In genomic region chr7:99326408-99326782, GRCh38 we compare ENCODE assay signal across 8 cellular contexts. TPM values are rescaled to one million over a fixed set of nuclear protein-coding genes. Genes with fewer than 3 reads are reported as not detected.
DNase-seq lines count a peak whose midpoint lies in the region; ATAC-seq and TF ChIP-seq lines count a peak whose summit lies in the region.

No MANE protein-coding gene starts in this region.

- no peak for DNase-seq in AG10803 (ENCODE audit: low read depth)
- DNase-seq in caudate nucleus (lab: John Stamatoyannopoulos, UW), result no peak
- no peak for DNase-seq in naive B cell
- DNase-seq in activated gamma-delta T cell (lab: John Stamatoyannopoulos, UW), result no peak
- no peak for DNase-seq in NCI-H446 treated with DMSO at 0.1 percent for 48 hours (lab: John Stamatoyannopoulos, UW)

- H3K36me3 Mint-ChIP-seq in IgD-negative memory B cell, result no peaks in the 10 kb centered on the region
- H3K36me3 Mint-ChIP-seq in naive B cell, result no peaks in the 10 kb centered on the region

- H3K27ac ChIP-seq in caudate nucleus (ENCODE audit: low read depth, low read length), result peak overlapping the region; percentile 65

- no peak for TF ChIP-seq CTCF in AG10803 (conservative IDR thresholded peaks at IDR 0.05; ENCODE audit: low read length)

- H3K4me1 Mint-ChIP-seq in IgD-negative memory B cell (peaks cover 23 to 29% (median 26%) of the 10 kb centered on the region in 3 donors), naive B cell (peaks cover 28 to 55% (median 37%) of the 10 kb centered on the region in 3 donors)

- H3K4me3 Mint-ChIP-seq in IgD-negative memory B cell (peak overlapping the region; percentile 94 to 99 (median 98)), naive B cell (peak overlapping the region; percentile 82 to 98 (median 95))

- peak overlapping the region; percentile 97 for H3K4me3 ChIP-seq in AG10803 (ENCODE audit: low read length)

- H3K27ac Mint-ChIP-seq in IgD-negative memory B cell (peak overlapping the region; percentile 95 to 99 (median 99)), naive B cell (peak overlapping the region; percentile 85 to 94 (median 94))

- H3K9me3 Mint-ChIP-seq in IgD-negative memory B cell (no peaks in the 10 kb centered on the region), naive B cell (no peaks in the 10 kb centered on the region)

- no peaks in the 10 kb centered on the region for H3K27me3 Mint-ChIP-seq in IgD-negative memory B cell
- H3K27me3 Mint-ChIP-seq in naive B cell, result no peaks in the 10 kb centered on the region

- ATAC-seq in naive B cell (ENCODE audit: low read depth in 2 of 2), result no peak
- ATAC-seq in HG02884 (IDR thresholded peaks at IDR 0.05; ENCODE audit: unreplicated experiment), result no peak
- no peak for ATAC-seq in GM19467 (IDR thresholded peaks at IDR 0.05; ENCODE audit: unreplicated experiment)

RNA-seq across cellular contexts. Expression of gene ARPC1A, which starts 0.7 kb away (rescaled TPM):
- polyA plus RNA-seq in IgD-negative memory B cell (81.5 TPM), naive B cell (ENCODE audit: low read depth in 6 of 6) (100 to 1,000 TPM in 2 of 6 donors, 10 to 100 TPM in 4; 49.5 to 109 (median 91.8) TPM)

RNA-seq across cellular contexts. Expression of gene ARPC1B, which starts 48.1 kb away (rescaled TPM):
- 728 TPM for polyA plus RNA-seq in IgD-negative memory B cell
- 100 to 1,000 TPM; 434 to 595 (median 483) TPM for polyA plus RNA-seq in naive B cell (ENCODE audit: low read depth in 6 of 6)

RNA-seq across cellular contexts. Expression of gene MYH16, which starts 53.8 kb away (rescaled TPM):
- polyA plus RNA-seq in IgD-negative memory B cell (not detected), naive B cell (ENCODE audit: low read depth in 6 of 6) (not detected)
